25 cellular contexts compared by ENCODE assay signal in genomic region chr2:233365861-233366520, GRCh38. TPM values are rescaled to one million over a fixed set of nuclear protein-coding genes. Genes with fewer than 3 reads are reported as not detected.
DNase-seq lines count a peak whose midpoint lies in the region; ATAC-seq, FAIRE-seq and TF ChIP-seq lines count a peak whose summit lies in the region.
"Had no signal": no experiment of that assay in that cellular context is flagged by ENCODE, and none has a peak within 500 bp of the region (broad histone marks: within the 10 kb centered on the region; RNA-seq: fewer than 3 reads in every experiment).

No MANE protein-coding gene starts in this region.

- WGBS in A549 (ENCODE audit: missing lambda C conversion rate), result 95% methylated on average over 6 of the region's 6 CpGs

- H3K9me3 Mint-ChIP-seq in CD8-positive, alpha-beta T cell, result peaks cover 3% of the 10 kb centered on the region
- peaks cover 0 to 3% of the 10 kb centered on the region in 2 donors for H3K9me3 Mint-ChIP-seq in activated T-cell treated with anti-CD3 and anti-CD28 coated beads, Interleukin-2, amount 50 U/mL, for 72 hours
- H3K9me3 Mint-ChIP-seq in naive B cell, result peaks cover 4 to 15% (median 13%) of the 10 kb centered on the region in 7 donors

- no peaks in the 10 kb centered on the region for H3K27me3 Mint-ChIP-seq in CD8-positive, alpha-beta T cell (ENCODE audit: low read depth)
- H3K27me3 Mint-ChIP-seq in activated T-cell treated with anti-CD3 and anti-CD28 coated beads, Interleukin-2, amount 50 U/mL, for 72 hours (ENCODE audit: low read depth), result no peaks in the 10 kb centered on the region
- no peaks in the 10 kb centered on the region for H3K27me3 Mint-ChIP-seq in naive B cell
- H3K27me3 Mint-ChIP-seq: activated CD4-positive, alpha-beta memory T cell treated with anti-CD3 and anti-CD28 coated beads for 36 hours had no signal

- H3K4me3 ChIP-seq in A549 (no peak overlapping the region), Peyer's patch (no peak overlapping the region)
- no peak overlapping the region for H3K4me3 ChIP-seq in CD8-positive, alpha-beta T cell (ENCODE audit: low read depth, low read length)
- H3K4me3 ChIP-seq: gastrocnemius medialis, thyroid gland had no signal

- H3K36me3 ChIP-seq in CD8-positive, alpha-beta T cell (ENCODE audit: insufficient read depth, low read length), result no peaks in the 10 kb centered on the region
- no peaks in the 10 kb centered on the region for H3K36me3 ChIP-seq in Peyer's patch
- H3K36me3 ChIP-seq: gastrocnemius medialis, thyroid gland had no signal

- peak; percentile 27 to 43; a peak in 3 of 6 replicates for ATAC-seq in A549
- ATAC-seq in CD8-positive, alpha-beta T cell, result no peak
- peak; percentile 13 to 29 for ATAC-seq in activated T-cell treated with anti-CD3 and anti-CD28 coated beads, Interleukin-2, amount 50 U/mL, for 72 hours (replicated peaks in 1 of 2)
- ATAC-seq in naive B cell (ENCODE audit: low read depth in 2 of 2), result no peak
- ATAC-seq: gastrocnemius medialis, left cardiac atrium had no signal

- H3K36me3 Mint-ChIP-seq in CD8-positive, alpha-beta T cell, result peaks cover 59% of the 10 kb centered on the region
- H3K36me3 Mint-ChIP-seq in activated T-cell treated with anti-CD3 and anti-CD28 coated beads, Interleukin-2, amount 50 U/mL, for 72 hours (ENCODE audit: insufficient read depth in 2 of 2), result peaks cover 8 to 19% of the 10 kb centered on the region in 2 donors
- H3K36me3 Mint-ChIP-seq in naive B cell, result peaks cover 27 to 38% of the 10 kb centered on the region in 2 donors

- peak overlapping the region in 1 of 2 experiments; percentile 50; a peak in 2 of 6 replicates for H3K27ac ChIP-seq in A549
- H3K27ac ChIP-seq in CD8-positive, alpha-beta T cell (ENCODE audit: low read depth, low read length), result no peak overlapping the region
- H3K27ac ChIP-seq in Peyer's patch, result no peak overlapping the region
- H3K27ac ChIP-seq: gastrocnemius medialis, thyroid gland had no signal

- FAIRE-seq in A549 (lab: Jason Lieb, UNC), result no peak
- FAIRE-seq: bronchial epithelial cell, GM18507 had no signal

- TF ChIP-seq CTCF in A549 (IDR thresholded peaks at IDR 0.05), result no peak
- TF ChIP-seq CTCF in CD8-positive, alpha-beta T cell (IDR thresholded peaks at IDR 0.05), result no peak
- TF ChIP-seq CTCF in Peyer's patch (IDR thresholded peaks at IDR 0.05), result no peak
- TF ChIP-seq CTCF in GM10266 (IDR thresholded peaks at IDR 0.05; ENCODE audit: control insufficient read depth, insufficient read depth, low read depth, missing control alignments), result no peak

- peaks cover 70% of the 10 kb centered on the region for H3K4me1 Mint-ChIP-seq in CD8-positive, alpha-beta T cell (ENCODE audit: low read depth)
- H3K4me1 Mint-ChIP-seq in activated T-cell treated with anti-CD3 and anti-CD28 coated beads, Interleukin-2, amount 50 U/mL, for 72 hours (ENCODE audit: low read depth), result peaks cover 60% of the 10 kb centered on the region
- peaks cover 61 to 89% (median 88%) of the 10 kb centered on the region in 3 donors for H3K4me1 Mint-ChIP-seq in naive B cell

- TF ChIP-seq RAD21 in A549 (conservative IDR thresholded peaks at IDR 0.05 in 1 of 2, IDR thresholded peaks at IDR 0.05 in 1 of 2), result no peak

- no peak overlapping the region for H3K4me3 Mint-ChIP-seq in CD8-positive, alpha-beta T cell
- H3K4me3 Mint-ChIP-seq in activated T-cell treated with anti-CD3 and anti-CD28 coated beads, Interleukin-2, amount 50 U/mL, for 72 hours, result no peak overlapping the region
- H3K4me3 Mint-ChIP-seq in naive B cell, result peak overlapping the region in 5 of 8 donors; percentile 21 to 55 (median 29)
- H3K4me3 Mint-ChIP-seq: activated CD4-positive, alpha-beta memory T cell treated with anti-CD3 and anti-CD28 coated beads for 36 hours; mesothelial cell of epicardium had no signal

- H3K9me3 ChIP-seq in A549 (no peaks in the 10 kb centered on the region), Peyer's patch (no peaks in the 10 kb centered on the region)
- H3K9me3 ChIP-seq in CD8-positive, alpha-beta T cell (ENCODE audit: low read length), result no peaks in the 10 kb centered on the region
- H3K9me3 ChIP-seq: gastrocnemius medialis, thyroid gland had no signal

- no peaks in the 10 kb centered on the region for H3K27me3 ChIP-seq in CD8-positive, alpha-beta T cell (ENCODE audit: insufficient read depth, low read length)
- H3K27me3 ChIP-seq in Peyer's patch, result no peaks in the 10 kb centered on the region
- H3K27me3 ChIP-seq: gastrocnemius medialis, thyroid gland had no signal

- intact Hi-C loops in CD8-positive, alpha-beta T cell (cut with DNase I, micrococcal nuclease), result no loop called here

- peak overlapping the region; percentile 73 for H3K27ac Mint-ChIP-seq in CD8-positive, alpha-beta T cell
- peak overlapping the region; percentile 55 for H3K27ac Mint-ChIP-seq in activated T-cell treated with anti-CD3 and anti-CD28 coated beads, Interleukin-2, amount 50 U/mL, for 72 hours
- peak overlapping the region; percentile 45 to 98 (median 91) for H3K27ac Mint-ChIP-seq in naive B cell
- H3K27ac Mint-ChIP-seq: activated CD4-positive, alpha-beta memory T cell treated with anti-CD3 and anti-CD28 coated beads for 36 hours; mesothelial cell of epicardium had no signal

- CTCF ChIA-PET in A549 (lab: Yijun Ruan, JAX), result interaction anchor here (0.9 to 1.7 kb wide), 2 partner anchors 12 to 20 kb away, joined by 3 to 8 read pairs; partner anchors contain the start of gene DGKD
- CTCF ChIA-PET in CD8-positive, alpha-beta T cell (lab: Charles Lee), result interaction anchor here (0.8 to 1.5 kb wide), 2 partner anchors 77 kb away, joined by 3 to 5 read pairs; no protein-coding TSS in a partner anchor

- no peak for TF ChIP-seq POLR2A in A549 (IDR thresholded peaks at IDR 0.05; ENCODE audit: low read length)
- no peak for TF ChIP-seq POLR2A in Peyer's patch (IDR thresholded peaks at IDR 0.05)

- DNase-seq in A549 (ENCODE audit: low read depth in 1 of 2, low spot score in 1 of 2), result no peak
- DNase-seq in CD8-positive, alpha-beta T cell, result no peak
- DNase-seq in activated T-cell treated with anti-CD3 and anti-CD28 coated beads, Interleukin-2, amount 50 U/mL, for 72 hours, result no peak
- no peak for DNase-seq in naive B cell
- no peak for DNase-seq in stimulated activated CD4-positive, alpha-beta T cell treated with anti-CD3 and anti-CD28 coated beads, Interleukin-1b, Interleukin-23, amount 100 ng/mL, for 48 hours
- DNase-seq in Peyer's patch, result no peak
- DNase-seq in GM10266 (ENCODE audit: extremely low spot score), result no peak
- no peak for DNase-seq in activated CD4-positive, alpha-beta T cell treated with anti-CD3 and anti-CD28 coated beads, Interleukin-2, amount 50 U/mL, for 1 hour
- DNase-seq: activated CD4-positive, alpha-beta memory T cell treated with anti-CD3 and anti-CD28 coated beads for 36 hours; EL; gastrocnemius medialis; GOT3; left cardiac atrium; NCI-H1436; NCI-H2171 treated with DMSO at 0.1 percent for 48 hours; NCI-H526 treated with DMSO at 0.1 percent for 48 hours; SIG-M5; thyroid gland had no signal

- H3K4me1 ChIP-seq in A549 (peaks cover 32% of the 10 kb centered on the region), Peyer's patch (no peaks in the 10 kb centered on the region)
- peaks cover 21% of the 10 kb centered on the region for H3K4me1 ChIP-seq in CD8-positive, alpha-beta T cell (ENCODE audit: insufficient read depth, low read length)

- no peak overlapping the region for H3K4me2 ChIP-seq in A549

- POLR2A ChIA-PET in A549 (lab: Yijun Ruan, JAX), result no interaction called here
- POLR2A ChIA-PET in CD8-positive, alpha-beta T cell (lab: Charles Lee), result interaction anchor here (0.7 to 1.3 kb wide), 2 partner anchors 8 to 34 kb away, joined by 3 to 4 read pairs; no protein-coding TSS in a partner anchor

- no peak for TF ChIP-seq EP300 in A549 (IDR thresholded peaks at IDR 0.05)

TF ChIP-seq in A549, 52 proteins besides CTCF, POLR2A, EP300 and RAD21 (continues in another document):
- TF ChIP-seq CEBPB (IDR thresholded peaks at IDR 0.05), result no peak
- TF ChIP-seq HDAC2 (IDR thresholded peaks at IDR 0.05), result no peak
- no peak for TF ChIP-seq RCOR1 (IDR thresholded peaks at IDR 0.05; ENCODE audit: low read depth, low read length)
- TF ChIP-seq NR3C1 (IDR thresholded peaks at IDR 0.05), result no peak
- TF ChIP-seq ZC3H11A (IDR thresholded peaks at IDR 0.05), result no peak
- no peak for TF ChIP-seq GATA3 (IDR thresholded peaks at IDR 0.05; ENCODE audit: borderline replicate concordance)
- TF ChIP-seq FOXS1 (CRISPR knock-in tag; IDR thresholded peaks at IDR 0.05), result no peak
- no peak for TF ChIP-seq NPAS2 (CRISPR knock-in tag; IDR thresholded peaks at IDR 0.05; ENCODE audit: borderline replicate concordance)
- no peak for TF ChIP-seq ZFP36 (IDR thresholded peaks at IDR 0.05; ENCODE audit: borderline replicate concordance, partially characterized antibody)
- TF ChIP-seq EHMT2 (IDR thresholded peaks at IDR 0.05; ENCODE audit: low read depth), result no peak

RNA-seq across cellular contexts. Expression of gene DGKD, which starts 11.7 kb away (rescaled TPM):
- polyA plus RNA-seq in A549 (2011; rRNA removed), result 68.8 and 79.0 TPM in 2 replicates
- polyA plus RNA-seq in A549 (2012; cell fraction: cytosol; rRNA removed), result 74.5 and 83.0 TPM in 2 replicates
- polyA plus RNA-seq in A549 (2012; cell fraction: nucleus; rRNA removed), result 371 and 389 TPM in 2 replicates
- polyA plus RNA-seq in A549 (2017; fragmentation: RNase III; extraction: RNeasy Plus Mini Kit Qiagen cat#74134 plus additional on column Dnase treatment), result 98.1 to 99.6 TPM (median 99.1 TPM) in 3 replicates
- polyA minus RNA-seq in A549 (2011; rRNA and poly(A)+ RNA removed), result 118 and 170 TPM in 2 replicates
- 100 to 1,000 TPM; 209 to 244 TPM for total RNA-seq in CD8-positive, alpha-beta T cell
- total RNA-seq in activated T-cell treated with anti-CD3 and anti-CD28 coated beads, Interleukin-2, amount 50 U/mL, for 72 hours, result 10 to 100 TPM; 78.0 to 94.4 TPM
- 100 to 1,000 TPM in 1 of 6 donors, 10 to 100 TPM in 5; 38.0 to 111 (median 67.7) TPM for polyA plus RNA-seq in naive B cell (ENCODE audit: low read depth in 6 of 6)
- total RNA-seq in Peyer's patch, result 100 to 1,000 TPM in 2 of 4 donors, 10 to 100 TPM in 2; 67.7 to 195 (median 125) TPM

RNA-seq across cellular contexts. Expression of gene SAG, which starts 58.4 kb away (rescaled TPM):
- polyA plus RNA-seq in A549 (2011; rRNA removed), result not detected in 2 replicates
- polyA plus RNA-seq in A549 (2012; cell fraction: cytosol; rRNA removed), result not detected in 2 replicates
- not detected in 2 replicates for polyA plus RNA-seq in A549 (2012; cell fraction: nucleus; rRNA removed)
- not detected in 3 replicates for polyA plus RNA-seq in A549 (2017; fragmentation: RNase III; extraction: RNeasy Plus Mini Kit Qiagen cat#74134 plus additional on column Dnase treatment)
- 0.95 TPM in 1 of 2 replicates, not detected in the other for polyA minus RNA-seq in A549 (2011; rRNA and poly(A)+ RNA removed)
- under 1 TPM; 0.05 to 0.19 TPM for total RNA-seq in CD8-positive, alpha-beta T cell
- under 1 TPM; 0.02 TPM for total RNA-seq in activated T-cell treated with anti-CD3 and anti-CD28 coated beads, Interleukin-2, amount 50 U/mL, for 72 hours
- polyA plus RNA-seq in naive B cell (ENCODE audit: low read depth in 6 of 6), result not detected
- total RNA-seq in Peyer's patch, result not detected
- total RNA-seq: bronchial epithelial cell; left cardiac atrium; M059J; mesothelial cell of epicardium; renal cortical epithelial cell; T-helper 1 cell treated with Interleukin-12 subunit alpha and Interleukin-12 subunit beta and Interleukin-4 antibody, amounts not matched to agents 30 ng/mL and 1 ng/mL, for 36 hours had no signal
- polyA plus RNA-seq: esophagus had no signal

Comparison
In these comparisons a context has a peak if more than half of its experiments do, and no peak if none do; other contexts are left out.
1. ATAC-seq: peak in A549 (2 of 2) and activated T-cell treated with anti-CD3 and anti-CD28 coated beads, Interleukin-2, amount 50 U/mL, for 72 hours (2 of 2); none in CD8-positive, alpha-beta T cell (single experiment) and naive B cell (0 of 2).
2. H3K4me3 Mint-ChIP-seq: peak in naive B cell (5 of 8); none in CD8-positive, alpha-beta T cell (single experiment) and activated T-cell treated with anti-CD3 and anti-CD28 coated beads, Interleukin-2, amount 50 U/mL, for 72 hours (0 of 2).
3. Peak in every context shown above with its lines, with median percentiles within 50 percentile points of each other: H3K27ac Mint-ChIP-seq.